13 cellular contexts compared by ENCODE assay signal in the genomic region with DNA sequence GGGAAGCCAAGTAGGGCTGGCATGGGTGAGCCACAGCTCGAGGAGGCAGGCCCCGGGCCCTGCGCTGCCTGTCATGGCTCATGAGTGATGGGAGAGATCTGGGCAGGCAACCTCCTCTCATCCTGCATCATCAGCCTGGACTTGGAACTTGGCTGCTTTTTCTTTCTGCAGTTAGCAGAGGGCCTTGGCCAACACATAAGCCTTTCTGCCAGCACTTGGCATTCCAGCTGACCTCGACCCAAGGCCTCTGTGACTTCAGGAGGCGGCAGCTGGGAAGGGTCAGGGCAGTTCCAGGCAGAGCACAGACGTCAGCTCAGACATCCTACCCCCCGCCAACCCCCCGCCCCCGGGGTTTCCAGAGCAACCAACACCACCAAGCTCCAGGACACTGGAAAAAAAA. TPM values are rescaled to one million over a fixed set of nuclear protein-coding genes. Genes with fewer than 3 reads are reported as not detected.
DNase-seq lines count a peak whose midpoint lies in the region; ATAC-seq and TF ChIP-seq lines count a peak whose summit lies in the region.
"Had no signal": no experiment of that assay in that cellular context is flagged by ENCODE, and none has a peak within 500 bp of the region (broad histone marks: within the 10 kb centered on the region; RNA-seq: fewer than 3 reads in every experiment).

No MANE protein-coding gene starts in this region.

- H3K27ac Mint-ChIP-seq in nephron progenitor cell (no peak overlapping the region), glutamatergic neuron (ENCODE audit: unreplicated experiment) (no peak overlapping the region)
- H3K27ac Mint-ChIP-seq: activated CD4-positive, alpha-beta T cell treated with anti-CD3 and anti-CD28 coated beads, Interleukin-2, amount 10 ng/mL, durations not matched to agents 7 days and 5 days; activated naive CD4-positive, alpha-beta T cell treated with anti-CD3 and anti-CD28 coated beads, Interleukin-2, amount 50 U/mL, for 72 hours; stimulated activated naive B cell treated with anti-CD40 and anti-IgM and Interleukin-4, amounts not matched to agents 10 μg/mL and 1 μg/mL and 100 μg/mL, for 72 hours had no signal

- H3K4me1 Mint-ChIP-seq in nephron progenitor cell: peaks cover 77% of the 10 kb centered on the region
- peaks cover 5% of the 10 kb centered on the region for H3K4me1 Mint-ChIP-seq in glutamatergic neuron (ENCODE audit: low read depth, unreplicated experiment)

- H3K27me3 Mint-ChIP-seq in nephron progenitor cell (ENCODE audit: low read depth, poor library complexity): no peaks in the 10 kb centered on the region
- H3K27me3 Mint-ChIP-seq in glutamatergic neuron (ENCODE audit: unreplicated experiment): peaks cover 5% of the 10 kb centered on the region

- no peak overlapping the region for H3K4me3 Mint-ChIP-seq in nephron progenitor cell
- no peak overlapping the region for H3K4me3 Mint-ChIP-seq in glutamatergic neuron (ENCODE audit: unreplicated experiment)
- H3K4me3 Mint-ChIP-seq: activated CD4-positive, alpha-beta T cell treated with anti-CD3 and anti-CD28 coated beads, Interleukin-2, amount 10 ng/mL, durations not matched to agents 7 days and 5 days; stimulated activated naive B cell treated with anti-CD40 and anti-IgM and Interleukin-4, amounts not matched to agents 10 μg/mL and 1 μg/mL and 100 μg/mL, for 72 hours had no signal

- TF ChIP-seq CTCF in astrocyte of the spinal cord (IDR thresholded peaks at IDR 0.05; ENCODE audit: low read depth, low read length) (no peak), right atrium auricular region (IDR thresholded peaks at IDR 0.05) (no peak), nephron progenitor cell (IDR thresholded peaks at IDR 0.05) (no peak), glutamatergic neuron (IDR thresholded peaks at IDR 0.05; ENCODE audit: partially characterized antibody, unreplicated experiment) (no peak)

- H3K4me3 ChIP-seq in astrocyte of the spinal cord (ENCODE audit: low read depth, low read length) (no peak overlapping the region), right atrium auricular region (no peak overlapping the region), skeletal muscle satellite cell (ENCODE audit: low read length) (no peak overlapping the region)

- in situ Hi-C loops in astrocyte of the spinal cord (cut with HindIII; ENCODE audit: low sequenced_read_pairs): no loop called here

- H3K4me1 ChIP-seq in right atrium auricular region (peaks cover 0 to 50% of the 10 kb centered on the region in 2 donors), skeletal muscle satellite cell (ENCODE audit: control insufficient read depth, insufficient read depth, low read length) (peaks cover 62% of the 10 kb centered on the region)

- peak overlapping the region; percentile 35 for H3K9ac ChIP-seq in skeletal muscle satellite cell (ENCODE audit: low read depth, low read length)

- ATAC-seq in HG03469 (IDR thresholded peaks at IDR 0.05; ENCODE audit: unreplicated experiment): no peak
- ATAC-seq: activated naive CD4-positive, alpha-beta T cell treated with anti-CD3 and anti-CD28 coated beads, Interleukin-2, amount 50 U/mL, for 72 hours; stimulated activated naive B cell treated with anti-CD40 and anti-IgM and Interleukin-4, amounts not matched to agents 10 μg/mL and 1 μg/mL and 100 μg/mL, for 72 hours had no signal

- no peak overlapping the region for H3K4me2 ChIP-seq in skeletal muscle satellite cell (ENCODE audit: low read length)

- H3K27ac ChIP-seq in right atrium auricular region: peak overlapping the region; percentile 39 to 49

- peak; percentile 37 for DNase-seq in Daoy (ENCODE audit: low read depth)
- DNase-seq in astrocyte of the spinal cord (ENCODE audit: low read depth, low spot score): peak; percentile 55
- peak; percentile 86 for DNase-seq in right atrium auricular region (ENCODE audit: low spot score)
- DNase-seq in NCI-H1436 (lab: John Stamatoyannopoulos, UW): no peak
- no peak for DNase-seq in nephron progenitor cell
- DNase-seq in glutamatergic neuron: no peak
- DNase-seq: activated CD4-positive, alpha-beta T cell treated with anti-CD3 and anti-CD28 coated beads, Interleukin-2, amount 10 ng/mL, durations not matched to agents 7 days and 5 days; KG1; NCI-H2171; stimulated activated naive B cell treated with anti-CD40 and anti-IgM and Interleukin-4, amounts not matched to agents 10 μg/mL and 1 μg/mL and 100 μg/mL, for 72 hours had no signal

- peaks cover 55% of the 10 kb centered on the region for H3K36me3 Mint-ChIP-seq in nephron progenitor cell (ENCODE audit: low read depth)
- H3K36me3 Mint-ChIP-seq in glutamatergic neuron (ENCODE audit: unreplicated experiment): no peaks in the 10 kb centered on the region
- H3K36me3 Mint-ChIP-seq: activated naive CD4-positive, alpha-beta T cell treated with anti-CD3 and anti-CD28 coated beads, Interleukin-2, amount 50 U/mL, for 72 hours; stimulated activated naive B cell treated with anti-CD40 and anti-IgM and Interleukin-4, amounts not matched to agents 10 μg/mL and 1 μg/mL and 100 μg/mL, for 72 hours had no signal

- no peaks in the 10 kb centered on the region for H3K9me3 Mint-ChIP-seq in nephron progenitor cell
- H3K9me3 Mint-ChIP-seq in glutamatergic neuron (ENCODE audit: unreplicated experiment): peaks cover 3% of the 10 kb centered on the region
- H3K9me3 Mint-ChIP-seq: activated CD4-positive, alpha-beta T cell treated with anti-CD3 and anti-CD28 coated beads, Interleukin-2, amount 10 ng/mL, durations not matched to agents 7 days and 5 days; activated naive CD4-positive, alpha-beta T cell treated with anti-CD3 and anti-CD28 coated beads, Interleukin-2, amount 50 U/mL, for 72 hours; stimulated activated naive B cell treated with anti-CD40 and anti-IgM and Interleukin-4, amounts not matched to agents 10 μg/mL and 1 μg/mL and 100 μg/mL, for 72 hours had no signal

- H3K27me3 ChIP-seq in right atrium auricular region: no peaks in the 10 kb centered on the region
- H3K27me3 ChIP-seq in skeletal muscle satellite cell (ENCODE audit: control insufficient read depth, insufficient read depth, low read length): no peaks in the 10 kb centered on the region

- H3K36me3 ChIP-seq in right atrium auricular region (peaks cover 31% of the 10 kb centered on the region), skeletal muscle satellite cell (ENCODE audit: insufficient read depth, low read length) (peaks cover 72% of the 10 kb centered on the region)

- no peaks in the 10 kb centered on the region for H3K9me3 ChIP-seq in right atrium auricular region
- H3K9me3 ChIP-seq in skeletal muscle satellite cell (replicated peaks; ENCODE audit: low read length): no peaks in the 10 kb centered on the region

RNA-seq across cellular contexts. Expression of a gene that starts 7.6 kb away (rescaled TPM):
- total RNA-seq in Daoy (2014; rRNA removed; shearing (Covaris generic)): 13.1 and 13.7 TPM in 2 replicates
- total RNA-seq in right atrium auricular region (10 to 100 TPM; 26.8 to 34.7 TPM), glutamatergic neuron (ENCODE audit: unreplicated experiment) (2.9 TPM)
- 148 and 158 TPM in 2 replicates for total RNA-seq in skeletal muscle satellite cell (2012; rRNA removed)

Comparison
In these comparisons a context has a peak if more than half of its experiments do, and no peak if none do; other contexts are left out.
1. DNase-seq: peak in Daoy (single experiment), astrocyte of the spinal cord (single experiment) and right atrium auricular region (single experiment); none in NCI-H1436 (single experiment), nephron progenitor cell (single experiment) and glutamatergic neuron (single experiment).